ENCODE assay signal across 22 cellular contexts in genomic region chrX:2402361-2402690, GRCh38.
DNase-seq lines count a peak whose midpoint lies in the region; ATAC-seq, FAIRE-seq and TF ChIP-seq lines count a peak whose summit lies in the region.
"Had no signal": no experiment of that assay in that cellular context is flagged by ENCODE, and none has a peak within 500 bp of the region (broad histone marks: within the 10 kb centered on the region; RNA-seq: fewer than 3 reads in every experiment).

No MANE protein-coding gene starts in this region.

- TF ChIP-seq EP300 in neural cell (conservative IDR thresholded peaks at IDR 0.05; ENCODE audit: poor library complexity, severe bottlenecking): no peak

- ATAC-seq in heart right ventricle (peak in 3 of 8 donors; percentile 15 to 39 (median 18)), upper lobe of right lung (no peak)

- FAIRE-seq in HTR-8/SVneo (lab: Jason Lieb, UNC): no peak
- FAIRE-seq: A204.1 had no signal

- H3K27ac ChIP-seq in heart right ventricle: peak overlapping the region in 9 of 10 donors; percentile 32 to 78 (median 75)
- peak overlapping the region; percentile 84 for H3K27ac ChIP-seq in epithelial cell of prostate
- peak overlapping the region; percentile 56 for H3K27ac ChIP-seq in neural cell (ENCODE audit: low read length)
- H3K27ac ChIP-seq in upper lobe of right lung: peak overlapping the region; percentile 55
- H3K27ac ChIP-seq: thoracic aorta had no signal

- no peak for TF ChIP-seq RAD21 in neural cell (conservative IDR thresholded peaks at IDR 0.05)

- peak overlapping the region; percentile 68 for H3K4me2 ChIP-seq in neural cell (ENCODE audit: low read length)

- H3K4me1 ChIP-seq in heart right ventricle (peaks cover 0 to 11% (median 2%) of the 10 kb centered on the region in 9 donors), upper lobe of right lung (no peaks in the 10 kb centered on the region)

- no peak overlapping the region for H3K27ac Mint-ChIP-seq in activated T-helper 1 cell treated with anti-CD3 and anti-CD28 coated beads, Interleukin-12 subunit alpha, Interleukin-12 subunit beta, Interleukin-2, Interleukin-4 antibody, amounts not matched to agents 30 ng/mL and 10 ng/mL and 1 ng/mL, durations not matched to agents 14 hours and 24 hours and 36 hours
- H3K27ac Mint-ChIP-seq: activated naive CD8-positive, alpha-beta T cell had no signal

- H3K4me1 Mint-ChIP-seq in activated T-helper 1 cell treated with anti-CD3 and anti-CD28 coated beads, Interleukin-12 subunit alpha, Interleukin-12 subunit beta, Interleukin-2, Interleukin-4 antibody, amounts not matched to agents 30 ng/mL and 10 ng/mL and 1 ng/mL, durations not matched to agents 14 hours and 24 hours and 36 hours (ENCODE audit: low read depth): no peaks in the 10 kb centered on the region
- H3K4me1 Mint-ChIP-seq: CD14-positive monocyte had no signal

- H4K20me1 ChIP-seq in neural cell (ENCODE audit: insufficient read depth): no peaks in the 10 kb centered on the region

- H3K36me3 ChIP-seq in heart right ventricle: peaks cover 0 to 13% (median 10%) of the 10 kb centered on the region in 9 donors
- no peaks in the 10 kb centered on the region for H3K36me3 ChIP-seq in neural cell (ENCODE audit: insufficient read depth, low read length)
- peaks cover 5% of the 10 kb centered on the region for H3K36me3 ChIP-seq in upper lobe of right lung

- DNase-seq in heart right ventricle (no peak), cardiac septum (ENCODE audit: low spot score) (no peak), epithelial cell of prostate (ENCODE audit: low read depth, low spot score) (no peak), upper lobe of right lung (no peak), NCI-H1092 (lab: John Stamatoyannopoulos, UW) (no peak), HTR-8/SVneo (ENCODE audit: insufficient read length, low spot score) (no peak)
- no peak for DNase-seq in activated T-helper 1 cell treated with anti-CD3 and anti-CD28 coated beads, Interleukin-12 subunit alpha, Interleukin-12 subunit beta, Interleukin-2, Interleukin-4 antibody, amounts not matched to agents 30 ng/mL and 10 ng/mL and 1 ng/mL, durations not matched to agents 14 hours and 24 hours and 36 hours (ENCODE audit: low spot score)
- DNase-seq: activated CD4-positive, alpha-beta T cell treated with anti-CD3 and anti-CD28 coated beads for 48 hours; activated T-cell treated with anti-CD3 and anti-CD28 coated beads for 4 hours; DMS79 treated with DMSO at 0.1 percent for 48 hours; hypothalamus; MG63; naive B cell; NCI-H187 treated with DMSO at 0.1 percent for 48 hours; NCI-H510A treated with DMSO at 0.1 percent for 48 hours; stimulated activated CD4-positive, alpha-beta T cell treated with anti-CD3 and anti-CD28 coated beads, Interleukin-2, amount 100 ng/mL, for 48 hours had no signal

- WGBS in heart right ventricle, 2 donors: 75 to 79% methylated on average over 7 of the region's 7 CpGs

- peak overlapping the region; percentile 53 for H3K9ac ChIP-seq in neural cell (ENCODE audit: low read length)

- H3F3A ChIP-seq in neural cell (ENCODE audit: insufficient read depth, low read length, poor library complexity, severe bottlenecking): no peaks in the 10 kb centered on the region

- no peaks in the 10 kb centered on the region for H3K27me3 Mint-ChIP-seq in activated T-helper 1 cell treated with anti-CD3 and anti-CD28 coated beads, Interleukin-12 subunit alpha, Interleukin-12 subunit beta, Interleukin-2, Interleukin-4 antibody, amounts not matched to agents 30 ng/mL and 10 ng/mL and 1 ng/mL, durations not matched to agents 14 hours and 24 hours and 36 hours (ENCODE audit: insufficient read depth)
- H3K27me3 Mint-ChIP-seq: activated naive CD8-positive, alpha-beta T cell; central memory CD8-positive, alpha-beta T cell; naive B cell had no signal

- no peak overlapping the region for H2AFZ ChIP-seq in neural cell (ENCODE audit: low read depth, low read length)

- peaks cover 9% of the 10 kb centered on the region for H3K9me3 Mint-ChIP-seq in activated T-helper 1 cell treated with anti-CD3 and anti-CD28 coated beads, Interleukin-12 subunit alpha, Interleukin-12 subunit beta, Interleukin-2, Interleukin-4 antibody, amounts not matched to agents 30 ng/mL and 10 ng/mL and 1 ng/mL, durations not matched to agents 14 hours and 24 hours and 36 hours

- H3K9me3 ChIP-seq in heart right ventricle (peaks cover 0 to 7% (median 0%) of the 10 kb centered on the region in 11 donors), neural cell (ENCODE audit: low read length) (peaks cover 5% of the 10 kb centered on the region), upper lobe of right lung (no peaks in the 10 kb centered on the region)
- H3K9me3 ChIP-seq: thoracic aorta had no signal

- peak overlapping the region in 1 of 10 donors; percentile 8 for H3K4me3 ChIP-seq in heart right ventricle
- peak overlapping the region; percentile 47 for H3K4me3 ChIP-seq in neural cell (ENCODE audit: low read length)
- H3K4me3 ChIP-seq in upper lobe of right lung: no peak overlapping the region
- H3K4me3 ChIP-seq: MG63, thoracic aorta had no signal

- H3K27me3 ChIP-seq in heart right ventricle: no peaks in the 10 kb centered on the region
- no peaks in the 10 kb centered on the region for H3K27me3 ChIP-seq in neural cell (ENCODE audit: insufficient read depth, low read depth, low read length)
- no peaks in the 10 kb centered on the region for H3K27me3 ChIP-seq in upper lobe of right lung
- H3K27me3 ChIP-seq: MG63 had no signal

- no peaks in the 10 kb centered on the region for H3K79me2 ChIP-seq in neural cell (replicated peaks; ENCODE audit: insufficient read depth, low read length)

- H3K9me2 ChIP-seq in neural cell (ENCODE audit: insufficient read depth, low read length): no peaks in the 10 kb centered on the region

- TF ChIP-seq CTCF in heart right ventricle (IDR thresholded peaks at IDR 0.05) (no peak), neural cell (IDR thresholded peaks at IDR 0.05; ENCODE audit: poor library complexity, severe bottlenecking) (no peak), upper lobe of right lung (IDR thresholded peaks at IDR 0.05) (no peak)

- intact Hi-C loops in heart right ventricle (cut with DNase I): no loop called here
- intact Hi-C loops in cardiac septum (cut with DNase I): no loop called here
- intact Hi-C loops in upper lobe of right lung (cut with DNase I): no loop called here
- intact Hi-C loops in activated T-helper 1 cell treated with anti-CD3 and anti-CD28 coated beads, Interleukin-12 subunit alpha, Interleukin-12 subunit beta, Interleukin-2, Interleukin-4 antibody, amounts not matched to agents 30 ng/mL and 10 ng/mL and 1 ng/mL, durations not matched to agents 14 hours and 24 hours and 36 hours (cut with micrococcal nuclease): no loop called here

- no peak overlapping the region for H3K4me3 Mint-ChIP-seq in activated T-helper 1 cell treated with anti-CD3 and anti-CD28 coated beads, Interleukin-12 subunit alpha, Interleukin-12 subunit beta, Interleukin-2, Interleukin-4 antibody, amounts not matched to agents 30 ng/mL and 10 ng/mL and 1 ng/mL, durations not matched to agents 14 hours and 24 hours and 36 hours
- H3K4me3 Mint-ChIP-seq: activated naive CD8-positive, alpha-beta T cell; CD14-positive monocyte; central memory CD8-positive, alpha-beta T cell had no signal

- peaks cover 16% of the 10 kb centered on the region for H3K36me3 Mint-ChIP-seq in activated T-helper 1 cell treated with anti-CD3 and anti-CD28 coated beads, Interleukin-12 subunit alpha, Interleukin-12 subunit beta, Interleukin-2, Interleukin-4 antibody, amounts not matched to agents 30 ng/mL and 10 ng/mL and 1 ng/mL, durations not matched to agents 14 hours and 24 hours and 36 hours (ENCODE audit: low read depth)

TF ChIP-seq in neural cell, 6 proteins besides CTCF, POLR2A, EP300 and RAD21:
- TF ChIP-seq EZH2 (IDR thresholded peaks at IDR 0.05; ENCODE audit: borderline replicate concordance, insufficient read depth, low read length, poor library complexity, severe bottlenecking) (no peak), POLR2AphosphoS5 (IDR thresholded peaks at IDR 0.05) (no peak), SMC3 (conservative IDR thresholded peaks at IDR 0.05; ENCODE audit: poor library complexity) (no peak)
